Comparison of ENCODE assay signal across 8 cellular contexts in genomic region chr2:165794520-165794882, GRCh38. TPM values are rescaled to one million over a fixed set of nuclear protein-coding genes. Genes with fewer than 3 reads are reported as not detected.
DNase-seq lines count a peak whose midpoint lies in the region; ATAC-seq and TF ChIP-seq lines count a peak whose summit lies in the region.

No MANE protein-coding gene starts in this region.

- ATAC-seq in HG02884 (IDR thresholded peaks at IDR 0.05; ENCODE audit: unreplicated experiment) (peak; percentile 96), gastroesophageal sphincter (peak; percentile 51), omental fat pad (ENCODE audit: low FRiP score) (peak; percentile 58), upper lobe of left lung (ENCODE audit: low FRiP score in 2 of 2) (peak; percentile 82 to 87)

- peak overlapping the region; percentile 89 for H3K4me3 Mint-ChIP-seq in activated T-helper 1 cell treated with anti-CD3 and anti-CD28 coated beads, Interleukin-12 subunit alpha, Interleukin-12 subunit beta, Interleukin-2, Interleukin-4 antibody, amounts not matched to agents 30 ng/mL and 10 ng/mL and 1 ng/mL, durations not matched to agents 14 hours and 24 hours and 36 hours

- peak; percentile 48 for DNase-seq in NCI-H2196 (lab: John Stamatoyannopoulos, UW; ENCODE audit: unreplicated experiment)
- DNase-seq in NCI-H2196 treated with DMSO at 0.1 percent for 48 hours (lab: John Stamatoyannopoulos, UW; ENCODE audit: unreplicated experiment): no peak
- peak; percentile 48 for DNase-seq in NCI-H2227 treated with DMSO at 0.1 percent for 48 hours (lab: John Stamatoyannopoulos, UW)
- DNase-seq in activated T-helper 1 cell treated with anti-CD3 and anti-CD28 coated beads, Interleukin-12 subunit alpha, Interleukin-12 subunit beta, Interleukin-2, Interleukin-4 antibody, amounts not matched to agents 30 ng/mL and 10 ng/mL and 1 ng/mL, durations not matched to agents 14 hours and 24 hours and 36 hours (ENCODE audit: low spot score): peak; percentile 71
- DNase-seq in omental fat pad (ENCODE audit: low spot score): no peak
- DNase-seq in upper lobe of left lung: peak in 1 of 2 donors; percentile 76

- H3K36me3 Mint-ChIP-seq in activated T-helper 1 cell treated with anti-CD3 and anti-CD28 coated beads, Interleukin-12 subunit alpha, Interleukin-12 subunit beta, Interleukin-2, Interleukin-4 antibody, amounts not matched to agents 30 ng/mL and 10 ng/mL and 1 ng/mL, durations not matched to agents 14 hours and 24 hours and 36 hours (ENCODE audit: low read depth): peaks cover 8% of the 10 kb centered on the region

- intact Hi-C loops in activated T-helper 1 cell treated with anti-CD3 and anti-CD28 coated beads, Interleukin-12 subunit alpha, Interleukin-12 subunit beta, Interleukin-2, Interleukin-4 antibody, amounts not matched to agents 30 ng/mL and 10 ng/mL and 1 ng/mL, durations not matched to agents 14 hours and 24 hours and 36 hours (cut with micrococcal nuclease): loop anchor here (1.0 to 10.0 kb wide), 3 partner anchors 80 to 500 kb away; partner anchors contain the start of gene TTC21B

- 6 to 18% methylated on average over 3 to 7 of the region's 18 CpGs for WGBS in gastroesophageal sphincter (ENCODE audit: low coverage in 1 of 2), 2 donors
- whole genome bisulfite sequencing in upper lobe of left lung, 2 donors: 2% methylated on average over 14 of the region's 18 CpGs; no CpG with 5 or more reads in 1 of the 2 donors

- peaks cover 2% of the 10 kb centered on the region for H3K27me3 Mint-ChIP-seq in activated T-helper 1 cell treated with anti-CD3 and anti-CD28 coated beads, Interleukin-12 subunit alpha, Interleukin-12 subunit beta, Interleukin-2, Interleukin-4 antibody, amounts not matched to agents 30 ng/mL and 10 ng/mL and 1 ng/mL, durations not matched to agents 14 hours and 24 hours and 36 hours (ENCODE audit: insufficient read depth)

- H3K27me3 ChIP-seq in gastroesophageal sphincter (peaks cover 22% of the 10 kb centered on the region), upper lobe of left lung (peaks cover 0 to 4% (median 0%) of the 10 kb centered on the region in 4 donors)

- TF ChIP-seq CTCF in gastroesophageal sphincter (IDR thresholded peaks at IDR 0.05) (no peak), omental fat pad (IDR thresholded peaks at IDR 0.05) (no peak), upper lobe of left lung (IDR thresholded peaks at IDR 0.05) (no peak)

- peak overlapping the region; percentile 90 for H3K27ac Mint-ChIP-seq in activated T-helper 1 cell treated with anti-CD3 and anti-CD28 coated beads, Interleukin-12 subunit alpha, Interleukin-12 subunit beta, Interleukin-2, Interleukin-4 antibody, amounts not matched to agents 30 ng/mL and 10 ng/mL and 1 ng/mL, durations not matched to agents 14 hours and 24 hours and 36 hours

- no peaks in the 10 kb centered on the region for H3K36me3 ChIP-seq in gastroesophageal sphincter
- H3K36me3 ChIP-seq in upper lobe of left lung: no peaks in the 10 kb centered on the region

- no peaks in the 10 kb centered on the region for H3K9me3 Mint-ChIP-seq in activated T-helper 1 cell treated with anti-CD3 and anti-CD28 coated beads, Interleukin-12 subunit alpha, Interleukin-12 subunit beta, Interleukin-2, Interleukin-4 antibody, amounts not matched to agents 30 ng/mL and 10 ng/mL and 1 ng/mL, durations not matched to agents 14 hours and 24 hours and 36 hours

- H3K4me1 ChIP-seq in gastroesophageal sphincter: peaks cover 0 to 21% (median 13%) of the 10 kb centered on the region in 3 donors
- H3K4me1 ChIP-seq in upper lobe of left lung: peaks cover 6 to 26% (median 13%) of the 10 kb centered on the region in 4 donors

- no peak for TF ChIP-seq POLR2A in gastroesophageal sphincter (IDR thresholded peaks at IDR 0.05)
- no peak for TF ChIP-seq POLR2A in upper lobe of left lung (IDR thresholded peaks at IDR 0.05)

- H3K4me1 Mint-ChIP-seq in activated T-helper 1 cell treated with anti-CD3 and anti-CD28 coated beads, Interleukin-12 subunit alpha, Interleukin-12 subunit beta, Interleukin-2, Interleukin-4 antibody, amounts not matched to agents 30 ng/mL and 10 ng/mL and 1 ng/mL, durations not matched to agents 14 hours and 24 hours and 36 hours (ENCODE audit: low read depth): peaks cover 40% of the 10 kb centered on the region

- TF ChIP-seq EP300 in gastroesophageal sphincter (IDR thresholded peaks at IDR 0.05): no peak
- no peak for TF ChIP-seq EP300 in upper lobe of left lung (IDR thresholded peaks at IDR 0.05)

- H3K27ac ChIP-seq in gastroesophageal sphincter: peak overlapping the region in 1 of 4 donors; percentile 17
- H3K27ac ChIP-seq in upper lobe of left lung: peak overlapping the region; percentile 85 to 93 (median 90)

- H3K9me3 ChIP-seq in gastroesophageal sphincter (no peaks in the 10 kb centered on the region), upper lobe of left lung (no peaks in the 10 kb centered on the region)

- H3K4me3 ChIP-seq in gastroesophageal sphincter (peak overlapping the region; percentile 43 to 56), upper lobe of left lung (peak overlapping the region; percentile 2 to 71 (median 58))

RNA-seq across cellular contexts. Expression of gene GALNT3, which starts 0.5 kb away (rescaled TPM):
- 3.8 and 4.8 TPM in 2 replicates for total RNA-seq in activated T-helper 1 cell treated with anti-CD3 and anti-CD28 coated beads, Interleukin-12 subunit alpha, Interleukin-12 subunit beta, Interleukin-2, Interleukin-4 antibody, amounts not matched to agents 30 ng/mL and 10 ng/mL and 1 ng/mL, durations not matched to agents 14 hours and 24 hours and 36 hours
- 1 to 10 TPM in 3 of 4 donors, under 1 TPM in 1; 0.94 to 8.4 (median 3.1) TPM for total RNA-seq in gastroesophageal sphincter
- total RNA-seq in omental fat pad: 1 to 10 TPM in 3 of 4 donors, under 1 TPM in 1; 0.82 to 2.7 (median 1.7) TPM
- 10 to 100 TPM; 14.9 to 52.3 (median 28.7) TPM for total RNA-seq in upper lobe of left lung

Comparison
In these comparisons a context has a peak if more than half of its experiments do, and no peak if none do; other contexts are left out.
1. DNase-seq: peak in NCI-H2196 (single experiment), NCI-H2227 treated with DMSO at 0.1 percent for 48 hours (single experiment) and activated T-helper 1 cell treated with anti-CD3 and anti-CD28 coated beads, Interleukin-12 subunit alpha, Interleukin-12 subunit beta, Interleukin-2, Interleukin-4 antibody, amounts not matched to agents 30 ng/mL and 10 ng/mL and 1 ng/mL, durations not matched to agents 14 hours and 24 hours and 36 hours (single experiment); none in NCI-H2196 treated with DMSO at 0.1 percent for 48 hours (single experiment) and omental fat pad (single experiment).
2. Peak in every context shown above with its lines, with median percentiles within 50 percentile points of each other: ATAC-seq.